14 cellular contexts compared by ENCODE assay signal in genomic region chr7:133560900-133561299, GRCh38.
A peak's percentile ranks its signal among the peaks of the same experiment; 100 is the strongest.
DNase-seq lines count a peak whose midpoint lies in the region; ATAC-seq and TF ChIP-seq lines count a peak whose summit lies in the region.
"Had no signal": no experiment of that assay in that cellular context is flagged by ENCODE, and none has a peak within 500 bp of the region (broad histone marks: within the 10 kb centered on the region; RNA-seq: fewer than 3 reads in every experiment).

No MANE protein-coding gene starts in this region.

- peak; percentile 8 to 29 for DNase-seq in activated T-cell treated with anti-CD3 and anti-CD28 coated beads, Interleukin-2, amount 50 U/mL, for 72 hours
- no peak for DNase-seq in activated T-cell treated with anti-CD3 and anti-CD28 coated beads, Interleukin-2, amount 50 U/mL, for 1 hour
- DNase-seq in osteocyte (ENCODE audit: extremely low spot score, unreplicated experiment) (no peak), testis (no peak), PC-9 (no peak), NCI-H2029 treated with DMSO at 0.1 percent for 48 hours (lab: John Stamatoyannopoulos, UW) (no peak)
- DNase-seq: COR-L47, NCI-H1048, NCI-H146, NCI-H226, NCI-H526, SHP77 treated with DMSO at 0.1 percent for 48 hours had no signal

- H3K9me2 ChIP-seq in PC-9 (ENCODE audit: insufficient read depth) = no peaks in the 10 kb centered on the region

- no peaks in the 10 kb centered on the region for H4K20me1 ChIP-seq in PC-9 (ENCODE audit: insufficient read depth)

- H3K36me3 Mint-ChIP-seq in activated T-cell treated with anti-CD3 and anti-CD28 coated beads, Interleukin-2, amount 50 U/mL, for 72 hours (ENCODE audit: insufficient read depth in 2 of 2) = peaks cover 1 to 2% of the 10 kb centered on the region in 2 donors
- no peaks in the 10 kb centered on the region for H3K36me3 Mint-ChIP-seq in osteocyte (ENCODE audit: unreplicated experiment)

- intact Hi-C loops in testis (cut with DNase I; ENCODE audit: low total_unique reads) = no loop called here
- intact Hi-C loops in PC-9 (cut with micrococcal nuclease; ENCODE audit: unreplicated experiment) = no loop called here

- H3K4me1 ChIP-seq in testis (no peaks in the 10 kb centered on the region), PC-9 (replicated peaks; ENCODE audit: insufficient read depth) (no peaks in the 10 kb centered on the region)

- no peaks in the 10 kb centered on the region for H3K27me3 Mint-ChIP-seq in activated T-cell treated with anti-CD3 and anti-CD28 coated beads, Interleukin-2, amount 50 U/mL, for 72 hours (ENCODE audit: low read depth)
- H3K27me3 Mint-ChIP-seq in osteocyte (ENCODE audit: unreplicated experiment) = no peaks in the 10 kb centered on the region

- no peak for TF ChIP-seq CTCF in osteocyte (IDR thresholded peaks at IDR 0.05)
- no peak for TF ChIP-seq CTCF in testis (IDR thresholded peaks at IDR 0.05)
- TF ChIP-seq CTCF in PC-9 (conservative IDR thresholded peaks at IDR 0.05) = no peak

- H3K4me2 ChIP-seq in PC-9 = no peak overlapping the region

- TF ChIP-seq POLR2A in testis (IDR thresholded peaks at IDR 0.05) = no peak

- no TSS peak for BruUV-seq in PC-9 (replicated peaks; lab: Mats Ljungman, UMichigan)

- no peaks in the 10 kb centered on the region for H3K79me2 ChIP-seq in PC-9 (ENCODE audit: low read depth)

- H2AFZ ChIP-seq in PC-9 = no peak overlapping the region

- H3K36me3 ChIP-seq in testis (ENCODE audit: low read depth, missing control alignments) (no peaks in the 10 kb centered on the region), PC-9 (ENCODE audit: low read depth) (no peaks in the 10 kb centered on the region)

- no peak overlapping the region for H3K27ac ChIP-seq in testis
- H3K27ac ChIP-seq in PC-9 = no peak overlapping the region

- H3K4me1 Mint-ChIP-seq in activated T-cell treated with anti-CD3 and anti-CD28 coated beads, Interleukin-2, amount 50 U/mL, for 72 hours (ENCODE audit: low read depth) = no peaks in the 10 kb centered on the region
- peaks cover 25% of the 10 kb centered on the region for H3K4me1 Mint-ChIP-seq in osteocyte (ENCODE audit: unreplicated experiment)

- 92 to 98% methylated on average over 2 of the region's 2 CpGs for WGBS in testis, 2 donors

- peak overlapping the region; percentile 83 for H3K27ac Mint-ChIP-seq in activated T-cell treated with anti-CD3 and anti-CD28 coated beads, Interleukin-2, amount 50 U/mL, for 72 hours
- H3K27ac Mint-ChIP-seq in osteocyte (ENCODE audit: unreplicated experiment) = peak overlapping the region; percentile 61

- no peaks in the 10 kb centered on the region for H3K9me3 Mint-ChIP-seq in activated T-cell treated with anti-CD3 and anti-CD28 coated beads, Interleukin-2, amount 50 U/mL, for 72 hours
- no peaks in the 10 kb centered on the region for H3K9me3 Mint-ChIP-seq in osteocyte (ENCODE audit: unreplicated experiment)

- H3K27me3 ChIP-seq in testis = no peaks in the 10 kb centered on the region
- H3K27me3 ChIP-seq in PC-9 (ENCODE audit: insufficient read depth, low read depth) = no peaks in the 10 kb centered on the region

- H3K4me3 ChIP-seq in testis (no peak overlapping the region), PC-9 (no peak overlapping the region)

- ATAC-seq in activated T-cell treated with anti-CD3 and anti-CD28 coated beads, Interleukin-2, amount 50 U/mL, for 72 hours (replicated peaks in 1 of 2) = peak; percentile 96 to 100
- ATAC-seq in GM18873 (IDR thresholded peaks at IDR 0.05; ENCODE audit: low FRiP score, unreplicated experiment) (peak; percentile 62), HG03565 (IDR thresholded peaks at IDR 0.05; ENCODE audit: unreplicated experiment) (peak; percentile 59)

- POLR2A ChIA-PET in PC-9 (lab: Charles Lee; ENCODE audit: unreplicated experiment) = no interaction called here

- H3K9me3 ChIP-seq in testis (no peaks in the 10 kb centered on the region), PC-9 (ENCODE audit: insufficient read depth, low read depth) (no peaks in the 10 kb centered on the region)

- H3K4me3 Mint-ChIP-seq in activated T-cell treated with anti-CD3 and anti-CD28 coated beads, Interleukin-2, amount 50 U/mL, for 72 hours = no peak overlapping the region
- H3K4me3 Mint-ChIP-seq in osteocyte (ENCODE audit: unreplicated experiment) = no peak overlapping the region

- no peaks in the 10 kb centered on the region for H3F3A ChIP-seq in PC-9 (ENCODE audit: insufficient read depth, low read depth)

- CTCF ChIA-PET in PC-9 (lab: Charles Lee) = no interaction called here

Comparison
In these comparisons a context has a peak if more than half of its experiments do, and no peak if none do; other contexts are left out.
1. DNase-seq: peak in activated T-cell treated with anti-CD3 and anti-CD28 coated beads, Interleukin-2, amount 50 U/mL, for 72 hours (2 of 2); none in activated T-cell treated with anti-CD3 and anti-CD28 coated beads, Interleukin-2, amount 50 U/mL, for 1 hour (single experiment), osteocyte (single experiment), testis (single experiment), PC-9 (0 of 2) and NCI-H2029 treated with DMSO at 0.1 percent for 48 hours (single experiment).
2. Peak in every context shown above with its lines, with median percentiles within 50 percentile points of each other: ATAC-seq.